Comparison of ENCODE assay signal across 1 cellular context in genomic region chr16:2712063-2712441, GRCh38.
TF ChIP-seq lines count a peak whose summit lies in the region.

No MANE protein-coding gene starts in this region.

TF ChIP-seq in K562, 482 proteins besides CTCF, POLR2A, EP300 and RAD21:
- TF ChIP-seq TAF1 (IDR thresholded peaks at IDR 0.05; ENCODE audit: control insufficient read depth, extremely low read depth, insufficient read depth, low read length, severe bottlenecking) (no peak), POLR2G (IDR thresholded peaks at IDR 0.05; ENCODE audit: low read depth, low read length) (peak; percentile 9; the same call in 1 of the 2 replicates)
